In genomic region chr16:86180780-86181179, GRCh38 we compare ENCODE assay signal across 18 cellular contexts.
DNase-seq lines count a peak whose midpoint lies in the region; ATAC-seq and TF ChIP-seq lines count a peak whose summit lies in the region.
"Had no signal": no experiment of that assay in that cellular context is flagged by ENCODE, and none has a peak within 500 bp of the region (broad histone marks: within the 10 kb centered on the region; RNA-seq: fewer than 3 reads in every experiment).

No MANE protein-coding gene starts in this region.

- H3K27me3 Mint-ChIP-seq in natural killer cell treated with Interleukin-12 subunit alpha and Interleukin-12 subunit beta and Interleukin-15 and Interleukin-18, amount 100 ng/mL, for 72 hours, result peaks cover 6 to 7% of the 10 kb centered on the region in 2 donors

- H2AK9ac ChIP-seq in IMR-90 (replicated peaks; ENCODE audit: low read depth, low read length, poor library complexity), result no peak overlapping the region

- no peak overlapping the region for H4K91ac ChIP-seq in IMR-90 (ENCODE audit: insufficient read depth, low read depth, low read length)

- no peak overlapping the region for H3K14ac ChIP-seq in IMR-90 (replicated peaks; ENCODE audit: low read depth, low read length)

- H3K9ac ChIP-seq in IMR-90 (ENCODE audit: low read depth, low read length), result no peak overlapping the region
- H3K9ac ChIP-seq: GM23248 had no signal

- H4K20me1 ChIP-seq in IMR-90 (ENCODE audit: insufficient read depth, low read length), result no peaks in the 10 kb centered on the region

- H3K27ac Mint-ChIP-seq in natural killer cell treated with Interleukin-12 subunit alpha and Interleukin-12 subunit beta and Interleukin-15 and Interleukin-18, amount 100 ng/mL, for 72 hours, result no peak overlapping the region
- H3K27ac Mint-ChIP-seq: CD4-positive, alpha-beta memory T cell; H9; HFFc6 had no signal

- H3K4me1 Mint-ChIP-seq in natural killer cell treated with Interleukin-12 subunit alpha and Interleukin-12 subunit beta and Interleukin-15 and Interleukin-18, amount 100 ng/mL, for 72 hours (ENCODE audit: low read depth in 2 of 2), result no peaks in the 10 kb centered on the region
- H3K4me1 Mint-ChIP-seq: CD4-positive, alpha-beta memory T cell; H9 had no signal

- H3K27ac ChIP-seq in HEK293 (ENCODE audit: extremely low read depth, low read depth, low read length), result no peak overlapping the region
- no peak overlapping the region for H3K27ac ChIP-seq in IMR-90 (ENCODE audit: insufficient read depth, low read length)
- no peak overlapping the region for H3K27ac ChIP-seq in upper lobe of right lung
- H3K27ac ChIP-seq: GM23248 had no signal

- H3K4me1 ChIP-seq in HEK293 (ENCODE audit: control insufficient read depth, insufficient read depth, low read length) (no peaks in the 10 kb centered on the region), IMR-90 (ENCODE audit: control insufficient read depth, insufficient read depth, low read length) (no peaks in the 10 kb centered on the region), upper lobe of right lung (no peaks in the 10 kb centered on the region)

- no peak overlapping the region for H2AFZ ChIP-seq in IMR-90 (replicated peaks; ENCODE audit: low read length, poor library complexity)
- H2AFZ ChIP-seq: GM23248 had no signal

- H3K79me1 ChIP-seq in IMR-90 (ENCODE audit: low read depth in 1 of 2, low read length in 2 of 2), result no peaks in the 10 kb centered on the region

- no peak overlapping the region for H3K23ac ChIP-seq in IMR-90 (ENCODE audit: low read depth, low read length)

- H3K18ac ChIP-seq in IMR-90 (ENCODE audit: low read depth, low read length), result no peak overlapping the region

- H3K9me3 Mint-ChIP-seq in natural killer cell treated with Interleukin-12 subunit alpha and Interleukin-12 subunit beta and Interleukin-15 and Interleukin-18, amount 100 ng/mL, for 72 hours, result no peaks in the 10 kb centered on the region
- H3K9me3 Mint-ChIP-seq: HFFc6 had no signal

- no peak overlapping the region for H2AK5ac ChIP-seq in IMR-90 (ENCODE audit: low read depth, low read length)

- no peak overlapping the region for H4K8ac ChIP-seq in IMR-90 (ENCODE audit: low read depth in 2 of 2, low read length in 2 of 2)

- no peak for TF ChIP-seq CTCF in HEK293 (tag by site-specific recombination; IDR thresholded peaks at IDR 0.05)
- TF ChIP-seq CTCF in IMR-90 (conservative IDR thresholded peaks at IDR 0.05; ENCODE audit: low read depth, low read length), result no peak
- no peak for TF ChIP-seq CTCF in upper lobe of right lung (IDR thresholded peaks at IDR 0.05)

- DNase-seq in IMR-90 (no peak), upper lobe of right lung (no peak), NCI-H1105 treated with DMSO at 0.1 percent for 48 hours (lab: John Stamatoyannopoulos, UW) (no peak), inferior parietal cortex (ENCODE audit: extremely low spot score) (no peak)
- peak; percentile 31 for DNase-seq in natural killer cell treated with Interleukin-12 subunit alpha and Interleukin-12 subunit beta and Interleukin-15 and Interleukin-18, amount 100 ng/mL, for 72 hours (ENCODE audit: low spot score)
- DNase-seq: C1 segment of cervical spinal cord; Calu3; CD4-positive, alpha-beta memory T cell; COR-L47; DMS53; DMS79 treated with DMSO at 0.1 percent for 48 hours; GF-D8; GM23248; H9; HFFc6 had no signal

- in situ Hi-C loops in IMR-90 (cut with MboI; ENCODE audit: low sequenced_read_pairs), result no loop called here

- H2BK120ac ChIP-seq in IMR-90 (ENCODE audit: low read depth, low read length), result no peak overlapping the region

- CTCF ChIA-PET in HEK293 (lab: Yijun Ruan, JAX), result no interaction called here
- CTCF ChIA-PET in IMR-90 (lab: Yijun Ruan, JAX), result no interaction called here

- no peak for TF ChIP-seq RAD21 in IMR-90 (IDR thresholded peaks at IDR 0.05; ENCODE audit: low read length)

- no peaks in the 10 kb centered on the region; the same call in none of the 2 replicates for H3K27me3 ChIP-seq in IMR-90 (ENCODE audit: control insufficient read depth, insufficient read depth, low read length)
- no peaks in the 10 kb centered on the region for H3K27me3 ChIP-seq in upper lobe of right lung

- H3K4me3 ChIP-seq in HEK293 (ENCODE audit: low read depth, low read length) (no peak overlapping the region), IMR-90 (ENCODE audit: insufficient read depth, low read depth, low read length) (no peak overlapping the region), upper lobe of right lung (no peak overlapping the region)
- H3K4me3 ChIP-seq: GM23248 had no signal

- H2BK5ac ChIP-seq in IMR-90 (ENCODE audit: low read depth, low read length, poor library complexity, severe bottlenecking), result peak overlapping the region; percentile 5

- no peak for ATAC-seq in IMR-90 (ENCODE audit: low read depth)
- peak in 1 of 2 donors; percentile 15 for ATAC-seq in natural killer cell treated with Interleukin-12 subunit alpha and Interleukin-12 subunit beta and Interleukin-15 and Interleukin-18, amount 100 ng/mL, for 72 hours
- peak; percentile 17 for ATAC-seq in upper lobe of right lung
- no peak for ATAC-seq in HG03378 (IDR thresholded peaks at IDR 0.05; ENCODE audit: unreplicated experiment)
- no peak for ATAC-seq in HG03039 (IDR thresholded peaks at IDR 0.05; ENCODE audit: unreplicated experiment)

- H3K36me3 ChIP-seq in HEK293 (ENCODE audit: control insufficient read depth in 2 of 2, insufficient read depth in 1 of 2, low read length in 2 of 2) (no peaks in the 10 kb centered on the region), IMR-90 (ENCODE audit: control insufficient read depth, insufficient read depth, low read length) (no peaks in the 10 kb centered on the region), upper lobe of right lung (no peaks in the 10 kb centered on the region)

- no peak overlapping the region for H3K4ac ChIP-seq in IMR-90 (ENCODE audit: low read depth, low read length)

- no TSS peak for BruUV-seq in IMR-90 (replicated peaks; lab: Mats Ljungman, UMichigan)

- no peak overlapping the region for H3K56ac ChIP-seq in IMR-90 (ENCODE audit: extremely low read depth, insufficient read depth, low read length)

- POLR2A ChIA-PET in HEK293 (lab: Yijun Ruan, JAX) (no interaction called here), IMR-90 (lab: Charles Lee; ENCODE audit: unreplicated experiment) (no interaction called here)

- no peaks in the 10 kb centered on the region for H3K36me3 Mint-ChIP-seq in natural killer cell treated with Interleukin-12 subunit alpha and Interleukin-12 subunit beta and Interleukin-15 and Interleukin-18, amount 100 ng/mL, for 72 hours
- H3K36me3 Mint-ChIP-seq: CD4-positive, alpha-beta memory T cell had no signal

- WGBS in IMR-90 (ENCODE audit: extremely low coverage in 2 of 2, insufficient read length in 1 of 2), 2 experiments, result 84% methylated on average over 4 of the region's 4 CpGs; no CpG with 5 or more reads in 1 of the 2 experiments

- H2BK20ac ChIP-seq in IMR-90 (ENCODE audit: low read depth, low read length), result no peak overlapping the region

- H3K4me3 Mint-ChIP-seq in natural killer cell treated with Interleukin-12 subunit alpha and Interleukin-12 subunit beta and Interleukin-15 and Interleukin-18, amount 100 ng/mL, for 72 hours, result no peak overlapping the region
- H3K4me3 Mint-ChIP-seq: CD4-positive, alpha-beta memory T cell; H9; HFFc6 had no signal

- intact Hi-C loops in IMR-90 (cut with micrococcal nuclease) (no loop called here), upper lobe of right lung (cut with DNase I) (no loop called here)

- H3K4me2 ChIP-seq in IMR-90 (ENCODE audit: low read depth, low read length), result no peak overlapping the region

- H2BK15ac ChIP-seq in IMR-90 (ENCODE audit: low read depth, low read length), result no peak overlapping the region

- TF ChIP-seq POLR2A in IMR-90 (IDR thresholded peaks at IDR 0.05; ENCODE audit: low read depth, low read length), result no peak

- H3K9me3 ChIP-seq in HEK293 (ENCODE audit: control insufficient read depth, insufficient read depth, low read depth, low read length) (no peaks in the 10 kb centered on the region), IMR-90 (ENCODE audit: control insufficient read depth, insufficient read depth, low read length) (peaks cover 5% of the 10 kb centered on the region; the same call in 1 of the 2 replicates), upper lobe of right lung (no peaks in the 10 kb centered on the region)

- 0 out of 2 replicates have a peak, but pooled peaks cover 8% of the 10 kb centered on the region for H3K9me1 ChIP-seq in IMR-90 (ENCODE audit: insufficient read depth, low read length)

- H4K5ac ChIP-seq in IMR-90 (ENCODE audit: low read depth, low read length), result no peak overlapping the region

- dilution Hi-C loops in IMR-90 (cut with HindIII; ENCODE audit: low sequenced_read_pairs, unreplicated experiment), result no loop called here

TF ChIP-seq in HEK293, 187 proteins besides CTCF, POLR2A, EP300 and RAD21 (continues in another document):
- no peak for TF ChIP-seq ZNF658 (tag by site-specific recombination; IDR thresholded peaks at IDR 0.05)
- no peak for TF ChIP-seq ZNF214 (tag by site-specific recombination; IDR thresholded peaks at IDR 0.05; ENCODE audit: borderline replicate concordance)
- no peak for TF ChIP-seq ZBTB21 (tag by site-specific recombination; IDR thresholded peaks at IDR 0.05)

TF ChIP-seq in IMR-90, 13 proteins besides CTCF, POLR2A, EP300 and RAD21 (continues in another document):
- no peak for TF ChIP-seq MAFK (IDR thresholded peaks at IDR 0.05; ENCODE audit: low read depth, low read length)
- TF ChIP-seq, protein P1, sequence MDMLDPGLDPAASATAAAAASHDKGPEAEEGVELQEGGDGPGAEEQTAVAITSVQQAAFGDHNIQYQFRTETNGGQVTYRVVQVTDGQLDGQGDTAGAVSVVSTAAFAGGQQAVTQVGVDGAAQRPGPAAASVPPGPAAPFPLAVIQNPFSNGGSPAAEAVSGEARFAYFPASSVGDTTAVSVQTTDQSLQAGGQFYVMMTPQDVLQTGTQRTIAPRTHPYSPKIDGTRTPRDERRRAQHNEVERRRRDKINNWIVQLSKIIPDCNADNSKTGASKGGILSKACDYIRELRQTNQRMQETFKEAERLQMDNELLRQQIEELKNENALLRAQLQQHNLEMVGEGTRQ (IDR thresholded peaks at IDR 0.05; ENCODE audit: low read depth, low read length), result no peak
- no peak for TF ChIP-seq MAZ (IDR thresholded peaks at IDR 0.05; ENCODE audit: borderline replicate concordance, low read depth, low read length)
- TF ChIP-seq SMC3 (IDR thresholded peaks at IDR 0.05; ENCODE audit: low read depth, low read length), result no peak
- no peak for TF ChIP-seq RFX5 (IDR thresholded peaks at IDR 0.05; ENCODE audit: low read depth, low read length)
- no peak for TF ChIP-seq MXI1 (IDR thresholded peaks at IDR 0.05; ENCODE audit: borderline replicate concordance, low read depth, low read length)
- no peak for TF ChIP-seq RCOR1 (IDR thresholded peaks at IDR 0.05; ENCODE audit: insufficient replicate concordance, low read length)
- TF ChIP-seq BHLHE40 (IDR thresholded peaks at IDR 0.05; ENCODE audit: low read depth, low read length), result no peak
- TF ChIP-seq FOS (IDR thresholded peaks at IDR 0.05; ENCODE audit: low read depth, low read length), result no peak
- TF ChIP-seq CEBPB (IDR thresholded peaks at IDR 0.05; ENCODE audit: low read depth, low read length), result no peak
